18 cellular contexts compared by ENCODE assay signal in genomic region chr2:208138334-208138733, GRCh38. TPM values are rescaled to one million over a fixed set of nuclear protein-coding genes. Genes with fewer than 3 reads are reported as not detected.
"Had no signal": no experiment of that assay in that cellular context is flagged by ENCODE, and none has a peak within 500 bp of the region (broad histone marks: within the 10 kb centered on the region; RNA-seq: fewer than 3 reads in every experiment).

No MANE protein-coding gene starts in this region.

RNA-seq across cellular contexts. Expression of gene CRYGB, which starts 7.6 kb away (rescaled TPM):
- total RNA-seq: naive thymus-derived CD8-positive, alpha-beta T cell; natural killer cell treated with Interleukin-12 subunit alpha and Interleukin-12 subunit beta and Interleukin-15 and Interleukin-18, amount 100 ng/mL, for 72 hours; neural crest cell; omental fat pad; ovary; prostate gland; pulmonary artery endothelial cell; right atrium auricular region; sciatic nerve; smooth muscle cell; spleen; suprapubic skin; transverse colon; upper lobe of left lung; ureter; vagina had no signal
- polyA plus RNA-seq: naive thymus-derived CD8-positive, alpha-beta T cell; ovary; smooth muscle cell; spleen had no signal

RNA-seq across cellular contexts. Expression of gene CRYGC, which starts 8.7 kb away (rescaled TPM):
- total RNA-seq: naive thymus-derived CD8-positive, alpha-beta T cell; natural killer cell treated with Interleukin-12 subunit alpha and Interleukin-12 subunit beta and Interleukin-15 and Interleukin-18, amount 100 ng/mL, for 72 hours; neural crest cell; omental fat pad; ovary; pulmonary artery endothelial cell; right atrium auricular region; sciatic nerve; smooth muscle cell; spleen; suprapubic skin; transverse colon; upper lobe of left lung; ureter; vagina had no signal
- polyA plus RNA-seq: naive thymus-derived CD8-positive, alpha-beta T cell; ovary; smooth muscle cell; spleen; thymus had no signal

RNA-seq across cellular contexts. Expression of gene CRYGD, which starts 14.0 kb away (rescaled TPM):
- total RNA-seq: naive thymus-derived CD8-positive, alpha-beta T cell; natural killer cell treated with Interleukin-12 subunit alpha and Interleukin-12 subunit beta and Interleukin-15 and Interleukin-18, amount 100 ng/mL, for 72 hours; neural crest cell; omental fat pad; prostate gland; pulmonary artery endothelial cell; right atrium auricular region; sciatic nerve; smooth muscle cell; spleen; suprapubic skin; testis; transverse colon; upper lobe of left lung; ureter; vagina had no signal
- polyA plus RNA-seq: naive thymus-derived CD8-positive, alpha-beta T cell; smooth muscle cell; spleen had no signal

RNA-seq across cellular contexts. Expression of gene CRYGA, which starts 25.1 kb away (rescaled TPM):
- total RNA-seq: naive thymus-derived CD8-positive, alpha-beta T cell; natural killer cell treated with Interleukin-12 subunit alpha and Interleukin-12 subunit beta and Interleukin-15 and Interleukin-18, amount 100 ng/mL, for 72 hours; neural crest cell; omental fat pad; ovary; prostate gland; pulmonary artery endothelial cell; right atrium auricular region; sciatic nerve; smooth muscle cell; spleen; suprapubic skin; testis; transverse colon; upper lobe of left lung; ureter; vagina had no signal
- polyA plus RNA-seq: naive thymus-derived CD8-positive, alpha-beta T cell; ovary; smooth muscle cell; spleen had no signal

RNA-seq across cellular contexts. Expression of gene C2orf80, which starts 51.5 kb away (rescaled TPM):
- total RNA-seq: naive thymus-derived CD8-positive, alpha-beta T cell; natural killer cell treated with Interleukin-12 subunit alpha and Interleukin-12 subunit beta and Interleukin-15 and Interleukin-18, amount 100 ng/mL, for 72 hours; omental fat pad; ovary; prostate gland; pulmonary artery endothelial cell; right atrium auricular region; sciatic nerve; smooth muscle cell; spleen; suprapubic skin; testis; transverse colon; upper lobe of left lung; ureter; vagina had no signal
- polyA plus RNA-seq: naive thymus-derived CD8-positive, alpha-beta T cell; ovary; smooth muscle cell; spleen had no signal
